In genomic region chr9:7363777-7364477, GRCh38 we compare ENCODE assay signal across 1 cellular context.
TF ChIP-seq lines count a peak whose summit lies in the region.

No MANE protein-coding gene starts in this region.

TF ChIP-seq in GM23338, 12 proteins besides CTCF, POLR2A, EP300 and RAD21 (continued from another document):
- no peak for TF ChIP-seq ZNF462 (CRISPR knock-in tag; IDR thresholded peaks at IDR 0.05)
- no peak for TF ChIP-seq ZNF331 (CRISPR knock-in tag; IDR thresholded peaks at IDR 0.05; ENCODE audit: low read depth)
- no peak for TF ChIP-seq ZNF114 (CRISPR knock-in tag; IDR thresholded peaks at IDR 0.05)
- no peak for TF ChIP-seq EZH2phosphoT487 (IDR thresholded peaks at IDR 0.05; ENCODE audit: unreplicated experiment)
- TF ChIP-seq POLR2AphosphoS5 (IDR thresholded peaks at IDR 0.05; ENCODE audit: low read depth), result no peak
